In genomic region chr15:89114974-89115373, GRCh38 we compare ENCODE assay signal across 9 cellular contexts. TPM values are rescaled to one million over a fixed set of nuclear protein-coding genes. Genes with fewer than 3 reads are reported as not detected.
DNase-seq lines count a peak whose midpoint lies in the region; ATAC-seq and TF ChIP-seq lines count a peak whose summit lies in the region.
"Had no signal": no experiment of that assay in that cellular context is flagged by ENCODE, and none has a peak within 500 bp of the region (broad histone marks: within the 10 kb centered on the region; RNA-seq: fewer than 3 reads in every experiment).

No MANE protein-coding gene starts in this region.

- H3K9me3 Mint-ChIP-seq in glutamatergic neuron (ENCODE audit: unreplicated experiment): no peaks in the 10 kb centered on the region
- no peaks in the 10 kb centered on the region for H3K9me3 Mint-ChIP-seq in stimulated activated effector memory CD8-positive, alpha-beta T cell treated with anti-CD3 and anti-CD28 coated beads, Interleukin-12 subunit alpha, Interleukin-12 subunit beta, amount 100 ng/mL, for 72 hours

- ATAC-seq in stimulated activated effector memory CD8-positive, alpha-beta T cell treated with anti-CD3 and anti-CD28 coated beads, Interleukin-12 subunit alpha, Interleukin-12 subunit beta, amount 100 ng/mL, for 72 hours: no peak
- ATAC-seq in HG02938 (IDR thresholded peaks at IDR 0.05; ENCODE audit: unreplicated experiment): no peak
- ATAC-seq in HG03342 (IDR thresholded peaks at IDR 0.05; ENCODE audit: unreplicated experiment): no peak

- peak overlapping the region; percentile 8 for H3K4me3 Mint-ChIP-seq in glutamatergic neuron (ENCODE audit: unreplicated experiment)
- no peak overlapping the region for H3K4me3 Mint-ChIP-seq in stimulated activated effector memory CD8-positive, alpha-beta T cell treated with anti-CD3 and anti-CD28 coated beads, Interleukin-12 subunit alpha, Interleukin-12 subunit beta, amount 100 ng/mL, for 72 hours

- H3K27ac Mint-ChIP-seq in glutamatergic neuron (ENCODE audit: unreplicated experiment): peak overlapping the region; percentile 75
- peak overlapping the region; percentile 72 for H3K27ac Mint-ChIP-seq in stimulated activated effector memory CD8-positive, alpha-beta T cell treated with anti-CD3 and anti-CD28 coated beads, Interleukin-12 subunit alpha, Interleukin-12 subunit beta, amount 100 ng/mL, for 72 hours

- peaks cover 5% of the 10 kb centered on the region for H3K36me3 Mint-ChIP-seq in glutamatergic neuron (ENCODE audit: unreplicated experiment)
- H3K36me3 Mint-ChIP-seq in stimulated activated effector memory CD8-positive, alpha-beta T cell treated with anti-CD3 and anti-CD28 coated beads, Interleukin-12 subunit alpha, Interleukin-12 subunit beta, amount 100 ng/mL, for 72 hours: peaks cover 42% of the 10 kb centered on the region

- peaks cover 35% of the 10 kb centered on the region for H3K4me1 Mint-ChIP-seq in glutamatergic neuron (ENCODE audit: low read depth, unreplicated experiment)
- peaks cover 23% of the 10 kb centered on the region for H3K4me1 Mint-ChIP-seq in stimulated activated effector memory CD8-positive, alpha-beta T cell treated with anti-CD3 and anti-CD28 coated beads, Interleukin-12 subunit alpha, Interleukin-12 subunit beta, amount 100 ng/mL, for 72 hours

- no peak for TF ChIP-seq CTCF in glutamatergic neuron (IDR thresholded peaks at IDR 0.05; ENCODE audit: partially characterized antibody, unreplicated experiment)

- peak; percentile 57 for DNase-seq in NCI-H1105 (lab: John Stamatoyannopoulos, UW)
- DNase-seq in SHP77 treated with DMSO at 0.1 percent for 48 hours (lab: John Stamatoyannopoulos, UW): peak; percentile 40
- DNase-seq in glutamatergic neuron: no peak
- no peak for DNase-seq in stimulated activated effector memory CD8-positive, alpha-beta T cell treated with anti-CD3 and anti-CD28 coated beads, Interleukin-12 subunit alpha, Interleukin-12 subunit beta, amount 100 ng/mL, for 72 hours (ENCODE audit: low spot score in 2 of 2)
- no peak for DNase-seq in activated CD8-positive, alpha-beta memory T cell treated with anti-CD3 and anti-CD28 coated beads for 24 hours
- DNase-seq in UCSD-AML1 (lab: John Stamatoyannopoulos, UW; ENCODE audit: unreplicated experiment): no peak
- DNase-seq: activated effector memory CD4-positive, alpha-beta T cell treated with Interleukin-2 at 50 U/mL for 16 hours had no signal

- peaks cover 3% of the 10 kb centered on the region for H3K27me3 Mint-ChIP-seq in glutamatergic neuron (ENCODE audit: unreplicated experiment)

RNA-seq across cellular contexts. Expression of gene ABHD2, which starts 26.7 kb away (rescaled TPM):
- 101 TPM for total RNA-seq in glutamatergic neuron (ENCODE audit: unreplicated experiment)

Comparison
In these comparisons a context has a peak if more than half of its experiments do, and no peak if none do; other contexts are left out.
1. DNase-seq: peak in NCI-H1105 (single experiment) and SHP77 treated with DMSO at 0.1 percent for 48 hours (single experiment); none in glutamatergic neuron (single experiment), stimulated activated effector memory CD8-positive, alpha-beta T cell treated with anti-CD3 and anti-CD28 coated beads, Interleukin-12 subunit alpha, Interleukin-12 subunit beta, amount 100 ng/mL, for 72 hours (0 of 2), activated CD8-positive, alpha-beta memory T cell treated with anti-CD3 and anti-CD28 coated beads for 24 hours (single experiment) and UCSD-AML1 (single experiment).